24 cellular contexts compared by ENCODE assay signal in the genomic region with DNA sequence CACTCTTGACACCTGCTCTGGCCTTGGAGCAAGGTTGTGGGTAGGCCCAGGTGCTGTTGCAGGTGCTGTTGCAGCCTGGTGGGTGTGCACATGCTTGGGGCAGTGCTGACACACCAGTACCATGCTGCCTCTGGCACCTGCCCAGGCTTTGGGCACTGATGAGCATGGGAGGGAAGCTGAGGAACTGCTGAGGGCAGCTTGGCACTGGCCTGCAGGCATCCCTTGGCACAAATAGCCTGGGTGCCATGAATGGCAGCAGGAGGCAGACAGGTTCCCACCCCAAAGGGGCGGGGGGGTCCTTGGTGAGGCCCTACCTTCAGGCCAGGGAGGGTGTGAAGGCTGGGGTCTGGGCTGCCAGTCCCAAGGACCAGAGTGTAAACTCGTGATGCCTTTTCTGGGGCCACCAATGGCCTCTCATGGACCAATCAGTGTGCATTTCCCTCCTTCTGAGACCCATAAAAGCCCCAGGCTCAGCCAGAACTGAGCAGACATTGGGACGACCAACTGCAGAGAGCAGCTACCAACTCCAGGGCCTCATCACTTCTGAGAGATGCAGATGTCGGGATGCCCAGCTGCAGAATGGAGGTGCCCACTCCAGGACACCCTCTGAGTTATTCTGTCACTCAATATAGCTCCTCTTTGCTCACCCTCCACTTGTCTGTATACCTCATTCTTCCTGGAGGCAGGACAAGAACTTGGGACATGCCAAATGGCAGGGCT.
"Had no signal": no experiment of that assay in that cellular context is flagged by ENCODE, and none has a peak within 500 bp of the region (broad histone marks: within the 10 kb centered on the region; RNA-seq: fewer than 3 reads in every experiment).

No MANE protein-coding gene starts in this region.

- ATAC-seq: esophagus mucosa; gastrocnemius medialis; left cardiac atrium; left lung; sciatic nerve; stimulated activated naive CD8-positive, alpha-beta T cell treated with anti-CD3 and anti-CD28 coated beads, Interleukin-15, amount 100 ng/mL, for 72 hours had no signal

- DNase-seq: central memory CD4-positive, alpha-beta T cell; colonic mucosa; effector CD8-positive, alpha-beta T cell; endodermal cell; foreskin fibroblast; gastrocnemius medialis; head of caudate nucleus; left cardiac atrium; nucleus accumbens; stimulated activated CD4-positive, alpha-beta T cell treated with anti-CD3 and anti-CD28 coated beads, Interleukin-15, amount 100 ng/mL, for 24 hours; stimulated activated CD4-positive, alpha-beta T cell treated with anti-CD3 and anti-CD28 coated beads, Interleukin-2, amount 100 ng/mL, for 48 hours; stimulated activated naive CD4-positive, alpha-beta T cell; stimulated activated naive CD8-positive, alpha-beta T cell treated with anti-CD3 and anti-CD28 coated beads, Interleukin-15, amount 100 ng/mL, for 72 hours; transverse colon had no signal

- H3K9me3 Mint-ChIP-seq: stimulated activated naive CD8-positive, alpha-beta T cell treated with anti-CD3 and anti-CD28 coated beads, Interleukin-15, amount 100 ng/mL, for 72 hours had no signal

- H3K4me1 Mint-ChIP-seq: endodermal cell; nephron; neural progenitor cell; stimulated activated naive CD8-positive, alpha-beta T cell treated with anti-CD3 and anti-CD28 coated beads, Interleukin-15, amount 100 ng/mL, for 72 hours had no signal

- H3K4me2 ChIP-seq: neural progenitor cell had no signal

- H3K36me3 ChIP-seq: colonic mucosa, gastrocnemius medialis, left lung, neural progenitor cell, prostate gland, right atrium auricular region, suprapubic skin, transverse colon had no signal

- H3K27me3 Mint-ChIP-seq: dendritic cell treated with granulocyte-macrophage colony-stimulating factor and Interleukin-4, amounts not matched to agents 40 ng/mL and 50 ng/mL, for 4 days; stimulated activated naive CD8-positive, alpha-beta T cell treated with anti-CD3 and anti-CD28 coated beads, Interleukin-15, amount 100 ng/mL, for 72 hours had no signal

- H3K4me1 ChIP-seq: colonic mucosa, gastrocnemius medialis, left lung, neural progenitor cell, prostate gland, right atrium auricular region, suprapubic skin, transverse colon had no signal

- H3K9ac ChIP-seq: neural progenitor cell had no signal

- H2AFZ ChIP-seq: neural progenitor cell had no signal

- H3K4me3 ChIP-seq: colonic mucosa, gastrocnemius medialis, left lung, neural progenitor cell, prostate gland, right atrium auricular region, suprapubic skin, transverse colon had no signal

- H3K27ac Mint-ChIP-seq: dendritic cell treated with granulocyte-macrophage colony-stimulating factor and Interleukin-4, amounts not matched to agents 40 ng/mL and 50 ng/mL, for 4 days; endodermal cell; nephron; neural progenitor cell; stimulated activated naive CD8-positive, alpha-beta T cell treated with anti-CD3 and anti-CD28 coated beads, Interleukin-15, amount 100 ng/mL, for 72 hours had no signal

- H3K9me3 ChIP-seq: colonic mucosa, gastrocnemius medialis, prostate gland, right atrium auricular region, suprapubic skin, transverse colon had no signal

- H3K27me3 ChIP-seq: colonic mucosa, gastrocnemius medialis, left lung, neural progenitor cell, right atrium auricular region, suprapubic skin, transverse colon had no signal

- H3K27ac ChIP-seq: colonic mucosa, epithelial cell of prostate, gastrocnemius medialis, left lung, neural progenitor cell, prostate gland, right atrium auricular region, suprapubic skin, transverse colon had no signal

- H3K4me3 Mint-ChIP-seq: dendritic cell treated with granulocyte-macrophage colony-stimulating factor and Interleukin-4, amounts not matched to agents 40 ng/mL and 50 ng/mL, for 4 days; endodermal cell; nephron; neural progenitor cell; stimulated activated naive CD8-positive, alpha-beta T cell treated with anti-CD3 and anti-CD28 coated beads, Interleukin-15, amount 100 ng/mL, for 72 hours had no signal
